ENCODE assay signal across 8 cellular contexts in genomic region chr10:95906675-95907453, GRCh38. TPM values are rescaled to one million over a fixed set of nuclear protein-coding genes. Genes with fewer than 3 reads are reported as not detected.
DNase-seq lines count a peak whose midpoint lies in the region; ATAC-seq and TF ChIP-seq lines count a peak whose summit lies in the region.

No MANE protein-coding gene starts in this region.

- CTCF ChIA-PET in activated CD8-positive, alpha-beta T cell treated with anti-CD3 and anti-CD28 coated beads, Interleukin-2, amount 10 ng/mL, durations not matched to agents 7 days and 5 days (lab: Charles Lee): interaction anchor here (0.6 to 2.5 kb wide), 14 partner anchors 35 to 411 kb away, joined by 3 to 9 read pairs (median 3); partner anchors contain the start of genes TCTN3 and ZNF518A

- H3K27ac Mint-ChIP-seq in activated CD8-positive, alpha-beta T cell treated with anti-CD3 and anti-CD28 coated beads, Interleukin-2, amount 10 ng/mL, durations not matched to agents 7 days and 5 days: peak overlapping the region; percentile 68

- POLR2A ChIA-PET in activated CD8-positive, alpha-beta T cell treated with anti-CD3 and anti-CD28 coated beads, Interleukin-2, amount 10 ng/mL, durations not matched to agents 7 days and 5 days (lab: Charles Lee): interaction anchor here (1.0 to 1.2 kb wide), 2 partner anchors 183 to 213 kb away, joined by 3 to 6 read pairs; partner anchors contain the start of gene TCTN3

- H3K4me3 ChIP-seq in epithelial cell of esophagus (ENCODE audit: low read length) (peak overlapping the region; percentile 71), mononuclear cell (ENCODE audit: low read length) (peak overlapping the region; percentile 70)

- no peaks in the 10 kb centered on the region for H3K9me3 ChIP-seq in mononuclear cell (ENCODE audit: low read depth, low read length)

- peaks cover 11% of the 10 kb centered on the region for H3K36me3 Mint-ChIP-seq in activated CD8-positive, alpha-beta T cell treated with anti-CD3 and anti-CD28 coated beads, Interleukin-2, amount 10 ng/mL, durations not matched to agents 7 days and 5 days (ENCODE audit: low read depth)

- H3K27me3 ChIP-seq in mononuclear cell (ENCODE audit: insufficient read depth, low read length): no peaks in the 10 kb centered on the region

- H3K4me1 ChIP-seq in mononuclear cell (ENCODE audit: insufficient read depth, low read length): peaks cover 7% of the 10 kb centered on the region

- peak overlapping the region; percentile 85 for H3K4me3 Mint-ChIP-seq in activated CD8-positive, alpha-beta T cell treated with anti-CD3 and anti-CD28 coated beads, Interleukin-2, amount 10 ng/mL, durations not matched to agents 7 days and 5 days

- peak; percentile 33 to 34 for DNase-seq in SHP77 (lab: John Stamatoyannopoulos, UW)
- no peak for DNase-seq in SHP77 treated with DMSO at 0.1 percent for 48 hours (lab: John Stamatoyannopoulos, UW)
- peak; percentile 2 for DNase-seq in NCI-H2171 (lab: John Stamatoyannopoulos, UW)
- DNase-seq in activated CD8-positive, alpha-beta T cell treated with anti-CD3 and anti-CD28 coated beads, Interleukin-2, amount 10 ng/mL, durations not matched to agents 7 days and 5 days: peak; percentile 55
- DNase-seq in epithelial cell of esophagus (ENCODE audit: low read depth): peak; percentile 60
- DNase-seq in stimulated activated CD8-positive, alpha-beta memory T cell treated with anti-CD3 and anti-CD28 coated beads, Interleukin-7, amount 100 ng/mL, for 24 hours (ENCODE audit: low read depth): peak; percentile 12

- H3K27me3 Mint-ChIP-seq in activated CD8-positive, alpha-beta T cell treated with anti-CD3 and anti-CD28 coated beads, Interleukin-2, amount 10 ng/mL, durations not matched to agents 7 days and 5 days (ENCODE audit: low read depth): peaks cover 9% of the 10 kb centered on the region

- peaks cover 13% of the 10 kb centered on the region for H3K4me1 Mint-ChIP-seq in activated CD8-positive, alpha-beta T cell treated with anti-CD3 and anti-CD28 coated beads, Interleukin-2, amount 10 ng/mL, durations not matched to agents 7 days and 5 days (ENCODE audit: low read depth)

- H3K9me3 Mint-ChIP-seq in activated CD8-positive, alpha-beta T cell treated with anti-CD3 and anti-CD28 coated beads, Interleukin-2, amount 10 ng/mL, durations not matched to agents 7 days and 5 days (ENCODE audit: insufficient read depth): no peaks in the 10 kb centered on the region

- ATAC-seq in HG02763 (IDR thresholded peaks at IDR 0.05; ENCODE audit: unreplicated experiment): peak; percentile 27
- peak; percentile 66 for ATAC-seq in activated CD8-positive, alpha-beta T cell treated with anti-CD3 and anti-CD28 coated beads, Interleukin-2, amount 10 ng/mL, durations not matched to agents 7 days and 5 days

- peak; percentile 27 for TF ChIP-seq CTCF in epithelial cell of esophagus (IDR thresholded peaks at IDR 0.05; ENCODE audit: insufficient read depth, low read depth, low read length, missing control alignments)

RNA-seq across cellular contexts. Expression of gene CC2D2B, which starts 0.9 kb away (rescaled TPM):
- total RNA-seq in activated CD8-positive, alpha-beta T cell treated with anti-CD3 and anti-CD28 coated beads, Interleukin-2, amount 10 ng/mL, durations not matched to agents 7 days and 5 days: under 1 TPM; 0.21 to 0.34 TPM
- total RNA-seq in mononuclear cell: 1.2 TPM
